In the genomic region with DNA sequence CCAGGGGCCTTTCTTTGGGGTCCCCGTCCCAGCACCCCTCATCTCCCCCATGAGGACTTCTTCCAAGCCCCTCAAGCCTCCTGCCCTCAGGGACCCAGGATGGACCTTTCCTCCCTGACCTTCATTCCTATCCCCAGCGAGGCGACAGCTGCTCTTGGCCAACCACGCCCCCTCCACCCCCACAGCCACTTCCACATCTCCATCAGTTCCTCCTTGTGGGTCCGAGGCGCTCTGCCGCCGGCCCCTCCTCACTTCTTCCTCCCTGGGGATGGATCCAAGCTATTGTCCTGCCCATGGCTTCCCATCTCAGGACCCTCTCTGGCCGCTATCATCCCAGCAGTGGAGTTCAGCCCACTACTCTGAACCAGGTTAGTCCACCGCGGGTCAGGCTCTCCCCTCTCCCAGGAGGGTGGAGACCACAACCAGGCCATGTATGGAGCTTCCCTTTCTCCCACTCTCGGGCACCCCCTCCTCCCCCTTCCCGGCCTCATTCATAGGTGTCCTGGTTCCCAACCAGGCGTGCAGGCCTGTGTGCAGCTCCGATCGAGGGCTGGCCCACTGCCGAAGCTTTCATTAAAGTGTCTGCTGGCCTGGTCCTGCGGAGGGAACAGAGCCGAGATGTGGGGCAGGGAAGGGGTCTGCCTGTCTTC, we compare ENCODE assay signal across 8 cellular contexts. TPM values are rescaled to one million over a fixed set of nuclear protein-coding genes. Genes with fewer than 3 reads are reported as not detected.
DNase-seq lines count a peak whose midpoint lies in the region; ATAC-seq and TF ChIP-seq lines count a peak whose summit lies in the region.

No MANE protein-coding gene starts in this region.

- no peaks in the 10 kb centered on the region for H3K4me1 ChIP-seq in H9 (ENCODE audit: insufficient read depth, low read length)

- no peak overlapping the region for H4K8ac ChIP-seq in H9 (replicated peaks; ENCODE audit: insufficient read length, low read depth, low read length)

- WGBS in H9 (ENCODE audit: extremely low coverage, insufficient read length, low lambda C conversion rate), result no CpG with 5 or more reads among the region's 19 CpGs

- peaks cover 32 to 56% of the 10 kb centered on the region in 2 donors for H3K4me1 Mint-ChIP-seq in stimulated activated naive B cell treated with anti-CD40 and anti-IgM and Interleukin-4, amounts not matched to agents 10 μg/mL and 1 μg/mL and 100 μg/mL, for 72 hours
- H3K4me1 Mint-ChIP-seq in H9, result peaks cover 12 to 20% of the 10 kb centered on the region in 2 experiments

- no peak overlapping the region for H3K4me3 ChIP-seq in WERI-Rb-1 (ENCODE audit: low read depth, low read length)

- no peaks in the 10 kb centered on the region for H3K36me3 ChIP-seq in WERI-Rb-1

- no peak overlapping the region for H2BK5ac ChIP-seq in H9 (ENCODE audit: insufficient read length, low read length)

- no peaks in the 10 kb centered on the region for H4K20me1 ChIP-seq in H9 (ENCODE audit: control insufficient read depth, insufficient read depth, insufficient read length)

- H2BK12ac ChIP-seq in H9 (ENCODE audit: insufficient read length, low read depth, low read length), result no peak overlapping the region

- no peak overlapping the region for H2BK15ac ChIP-seq in H9 (ENCODE audit: low read depth, low read length)

- H3K4ac ChIP-seq in H9 (ENCODE audit: low read depth, low read length), result no peak overlapping the region

- H3K18ac ChIP-seq in H9 (ENCODE audit: insufficient read length, low read depth, low read length), result no peak overlapping the region

- no peaks in the 10 kb centered on the region for H3K79me2 ChIP-seq in H9 (ENCODE audit: insufficient read depth, low read length)

- no peak for TF ChIP-seq CTCF in WERI-Rb-1 (IDR thresholded peaks at IDR 0.05; ENCODE audit: low read depth, low read length)
- no peak for TF ChIP-seq CTCF in H9 (conservative IDR thresholded peaks at IDR 0.05)

- H3K4me3 Mint-ChIP-seq in stimulated activated naive B cell treated with anti-CD40 and anti-IgM and Interleukin-4, amounts not matched to agents 10 μg/mL and 1 μg/mL and 100 μg/mL, for 72 hours, result peak overlapping the region; percentile 68 to 76
- H3K4me3 Mint-ChIP-seq in H9, result peak overlapping the region in 1 of 2 experiments; percentile 75; a peak in 3 of 5 replicates

- H3K27me3 ChIP-seq in WERI-Rb-1 (ENCODE audit: insufficient read depth, low read depth, severe bottlenecking), result no peaks in the 10 kb centered on the region
- no peaks in the 10 kb centered on the region for H3K27me3 ChIP-seq in H9 (ENCODE audit: insufficient read depth, low read length)

- no peak overlapping the region for H3T11ph ChIP-seq in H9 (ENCODE audit: low read length)

- no peak overlapping the region for H3K9ac ChIP-seq in H9 (ENCODE audit: extremely low read depth, insufficient read length, low read length)

- H3K9me3 Mint-ChIP-seq in stimulated activated naive B cell treated with anti-CD40 and anti-IgM and Interleukin-4, amounts not matched to agents 10 μg/mL and 1 μg/mL and 100 μg/mL, for 72 hours, result no peaks in the 10 kb centered on the region
- no peaks in the 10 kb centered on the region; a peak in 1 of 5 replicates for H3K9me3 Mint-ChIP-seq in H9

- no peak overlapping the region for H2AFZ ChIP-seq in H9 (ENCODE audit: low read length)

- no peak overlapping the region for H2AK5ac ChIP-seq in H9 (ENCODE audit: insufficient read length, low read length)

- H4K5ac ChIP-seq in H9 (ENCODE audit: insufficient read length, low read depth, low read length), result no peak overlapping the region

- H2BK20ac ChIP-seq in H9 (ENCODE audit: low read depth, low read length, poor library complexity, severe bottlenecking), result no peak overlapping the region

- no peak overlapping the region for H3K56ac ChIP-seq in H9 (ENCODE audit: insufficient read length, low read depth, low read length)

- no peak overlapping the region for H3K14ac ChIP-seq in H9 (ENCODE audit: insufficient read depth, low read length)

- H4K91ac ChIP-seq in H9 (ENCODE audit: insufficient read length, low read depth, low read length), result no peak overlapping the region

- H3K36me3 Mint-ChIP-seq in stimulated activated naive B cell treated with anti-CD40 and anti-IgM and Interleukin-4, amounts not matched to agents 10 μg/mL and 1 μg/mL and 100 μg/mL, for 72 hours, result no peaks in the 10 kb centered on the region
- no peaks in the 10 kb centered on the region for H3K36me3 Mint-ChIP-seq in H9 (ENCODE audit: insufficient read depth in 1 of 3, low read depth in 3 of 3)

- H2BK120ac ChIP-seq in H9 (ENCODE audit: low read depth, low read length, poor library complexity, severe bottlenecking), result no peak overlapping the region

- H3K27me3 Mint-ChIP-seq in stimulated activated naive B cell treated with anti-CD40 and anti-IgM and Interleukin-4, amounts not matched to agents 10 μg/mL and 1 μg/mL and 100 μg/mL, for 72 hours, result no peaks in the 10 kb centered on the region
- H3K27me3 Mint-ChIP-seq in H9 (ENCODE audit: low read depth), result peaks cover 28% of the 10 kb centered on the region

- H3K27ac ChIP-seq in WERI-Rb-1 (no peak overlapping the region), H9 (ENCODE audit: insufficient read length, low read depth, low read length) (no peak overlapping the region)

- no peak overlapping the region for H3K4me2 ChIP-seq in H9 (ENCODE audit: insufficient read depth, insufficient read length, low read length)

- peak overlapping the region; percentile 60 for H3K27ac Mint-ChIP-seq in stimulated activated naive B cell treated with anti-CD40 and anti-IgM and Interleukin-4, amounts not matched to agents 10 μg/mL and 1 μg/mL and 100 μg/mL, for 72 hours
- H3K27ac Mint-ChIP-seq in H9, result no peak overlapping the region

- H3K23me2 ChIP-seq in H9 (ENCODE audit: insufficient read length, low read depth, low read length, poor library complexity, severe bottlenecking), result peaks cover 10% of the 10 kb centered on the region

- intact Hi-C loops in left colon (cut with DNase I, micrococcal nuclease), result loop anchor here (5.0 kb wide), 1 partner anchor 107 kb away; no protein-coding TSS in a partner anchor

- no peak overlapping the region for H3K23ac ChIP-seq in H9 (ENCODE audit: insufficient read length, low read depth, low read length)

- ATAC-seq in left colon (no peak), HG02938 (IDR thresholded peaks at IDR 0.05; ENCODE audit: unreplicated experiment) (no peak)
- no peak for ATAC-seq in stimulated activated naive B cell treated with anti-CD40 and anti-IgM and Interleukin-4, amounts not matched to agents 10 μg/mL and 1 μg/mL and 100 μg/mL, for 72 hours (replicated peaks)

- no peaks in the 10 kb centered on the region for H3K79me1 ChIP-seq in H9 (ENCODE audit: insufficient read depth, low read depth, low read length, poor library complexity, severe bottlenecking)

- DNase-seq in SIG-M5 treated with dmso at 0.1 percent for 504 hours (lab: John Stamatoyannopoulos, UW; ENCODE audit: unreplicated experiment), result peak; percentile 49
- DNase-seq in SIG-M5 (lab: John Stamatoyannopoulos, UW), result no peak
- peak; percentile 55 for DNase-seq in WERI-Rb-1
- DNase-seq in left colon, result peak; percentile 56 to 63
- no peak for DNase-seq in stimulated activated naive B cell treated with anti-CD40 and anti-IgM and Interleukin-4, amounts not matched to agents 10 μg/mL and 1 μg/mL and 100 μg/mL, for 72 hours
- DNase-seq in H9, result no peak
- DNase-seq in dedifferentiated amniotic fluid mesenchymal stem cell (ENCODE audit: extremely low spot score), result no peak

- H3K9me3 ChIP-seq in WERI-Rb-1 (ENCODE audit: severe bottlenecking) (no peaks in the 10 kb centered on the region), H9 (ENCODE audit: control insufficient read depth, low read depth, low read length) (no peaks in the 10 kb centered on the region)

RNA-seq across cellular contexts. Expression of gene SH2B2, which starts 1.7 kb away (rescaled TPM):
- total RNA-seq in left colon, result 1 to 10 TPM; 3.2 to 3.3 TPM
- total RNA-seq in H9 (2021), result 9.4 and 10.4 TPM in 2 replicates

Comparison
In these comparisons a context has a peak if more than half of its experiments do, and no peak if none do; other contexts are left out.
1. DNase-seq: peak in SIG-M5 treated with dmso at 0.1 percent for 504 hours (single experiment), WERI-Rb-1 (single experiment) and left colon (2 of 2); none in SIG-M5 (single experiment), stimulated activated naive B cell treated with anti-CD40 and anti-IgM and Interleukin-4, amounts not matched to agents 10 μg/mL and 1 μg/mL and 100 μg/mL, for 72 hours (single experiment), H9 (single experiment) and dedifferentiated amniotic fluid mesenchymal stem cell (single experiment).